1 cellular context compared by ENCODE assay signal in genomic region chr17:45222273-45222993, GRCh38.
TF ChIP-seq lines count a peak whose summit lies in the region.

No MANE protein-coding gene starts in this region.

TF ChIP-seq in IMR-90, 13 proteins besides CTCF, POLR2A, EP300 and RAD21 (continued from another document):
- TF ChIP-seq, protein P1, sequence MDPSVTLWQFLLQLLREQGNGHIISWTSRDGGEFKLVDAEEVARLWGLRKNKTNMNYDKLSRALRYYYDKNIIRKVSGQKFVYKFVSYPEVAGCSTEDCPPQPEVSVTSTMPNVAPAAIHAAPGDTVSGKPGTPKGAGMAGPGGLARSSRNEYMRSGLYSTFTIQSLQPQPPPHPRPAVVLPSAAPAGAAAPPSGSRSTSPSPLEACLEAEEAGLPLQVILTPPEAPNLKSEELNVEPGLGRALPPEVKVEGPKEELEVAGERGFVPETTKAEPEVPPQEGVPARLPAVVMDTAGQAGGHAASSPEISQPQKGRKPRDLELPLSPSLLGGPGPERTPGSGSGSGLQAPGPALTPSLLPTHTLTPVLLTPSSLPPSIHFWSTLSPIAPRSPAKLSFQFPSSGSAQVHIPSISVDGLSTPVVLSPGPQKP (IDR thresholded peaks at IDR 0.05; ENCODE audit: borderline replicate concordance, low read depth, low read length), result no peak
- no peak for TF ChIP-seq RFX5 (IDR thresholded peaks at IDR 0.05; ENCODE audit: low read depth, low read length)
